ENCODE assay signal across 1 cellular context in genomic region chr6:166383817-166384363, GRCh38.
A peak's percentile ranks its signal among the peaks of the same experiment; 100 is the strongest.
TF ChIP-seq lines count a peak whose summit lies in the region.

No MANE protein-coding gene starts in this region.

TF ChIP-seq in liver, 16 proteins besides CTCF, POLR2A, EP300 and RAD21:
- TF ChIP-seq EGR1 (IDR thresholded peaks at IDR 0.05; ENCODE audit: low read depth in 2 of 2): peak in 1 of 2 donors; percentile 27
- peak; percentile 45 to 69 for TF ChIP-seq RXRA (IDR thresholded peaks at IDR 0.05)
- TF ChIP-seq SP1 (IDR thresholded peaks at IDR 0.05): peak; percentile 17
- peak; percentile 14 to 19 for TF ChIP-seq HNF4A (conservative IDR thresholded peaks at IDR 0.05)
- TF ChIP-seq REST (IDR thresholded peaks at IDR 0.05): peak; percentile 13
TF ChIP-seq in liver: peak in this region for 5; not testable (repeated sequence) for 11.
